11 cellular contexts compared by ENCODE assay signal in genomic region chr10:121595321-121595805, GRCh38. TPM values are rescaled to one million over a fixed set of nuclear protein-coding genes. Genes with fewer than 3 reads are reported as not detected.
DNase-seq lines count a peak whose midpoint lies in the region; ATAC-seq, FAIRE-seq and TF ChIP-seq lines count a peak whose summit lies in the region.
"Had no signal": no experiment of that assay in that cellular context is flagged by ENCODE, and none has a peak within 500 bp of the region (broad histone marks: within the 10 kb centered on the region; RNA-seq: fewer than 3 reads in every experiment).

No MANE protein-coding gene starts in this region.

- no peaks in the 10 kb centered on the region for H3K9me2 ChIP-seq in GM23248 (ENCODE audit: insufficient read depth)

- H2AFZ ChIP-seq in GM23248, result no peak overlapping the region
- peak overlapping the region; percentile 69 for H2AFZ ChIP-seq in keratinocyte (ENCODE audit: control insufficient read depth, low read length)
- H2AFZ ChIP-seq in parathyroid adenoma, result no peak overlapping the region

- H3K79me2 ChIP-seq in GM23248 (ENCODE audit: insufficient read depth) (no peaks in the 10 kb centered on the region), keratinocyte (ENCODE audit: control insufficient read depth, insufficient read depth, low read length) (peaks cover 66% of the 10 kb centered on the region), parathyroid adenoma (no peaks in the 10 kb centered on the region)

- peaks cover 14% of the 10 kb centered on the region for H3K4me1 Mint-ChIP-seq in chondrocyte (ENCODE audit: low read depth)

- in situ Hi-C loops in GM23248 (cut with MboI) (no loop called here), GM13976 (cut with MboI; ENCODE audit: low sequenced_read_pairs, unreplicated experiment) (no loop called here)

- H3K36me3 ChIP-seq in GM23248 (ENCODE audit: low read depth), result no peaks in the 10 kb centered on the region
- H3K36me3 ChIP-seq in keratinocyte (ENCODE audit: control insufficient read depth in 2 of 2, extremely low read depth in 1 of 2, insufficient read depth in 2 of 2, low read length in 2 of 2), result no peaks in the 10 kb centered on the region
- no peaks in the 10 kb centered on the region for H3K36me3 ChIP-seq in parathyroid adenoma (ENCODE audit: control insufficient read depth, insufficient read depth, low read length)
- H3K36me3 ChIP-seq in WERI-Rb-1, result peaks cover 9% of the 10 kb centered on the region; the same call in 1 of the 2 replicates

- no peaks in the 10 kb centered on the region for H3K9me3 Mint-ChIP-seq in chondrocyte (ENCODE audit: low read depth)
- H3K9me3 Mint-ChIP-seq: activated naive CD4-positive, alpha-beta T cell treated with anti-CD3 and anti-CD28 coated beads for 36 hours had no signal

- H3K9me3 ChIP-seq in GM23248 (ENCODE audit: low read depth), result no peaks in the 10 kb centered on the region
- no peaks in the 10 kb centered on the region for H3K9me3 ChIP-seq in keratinocyte (ENCODE audit: control insufficient read depth, low read depth, low read length)
- no peaks in the 10 kb centered on the region for H3K9me3 ChIP-seq in parathyroid adenoma (ENCODE audit: control insufficient read depth, low read length)
- no peaks in the 10 kb centered on the region for H3K9me3 ChIP-seq in WERI-Rb-1 (ENCODE audit: severe bottlenecking)

- dilution Hi-C loops in keratinocyte (cut with MboI; ENCODE audit: extremely low pct_ligation_motif_present, low sequenced_read_pairs), result no loop called here

- no peak overlapping the region for H3K4me2 ChIP-seq in GM23248 (ENCODE audit: unreplicated experiment)
- peak overlapping the region; percentile 98 for H3K4me2 ChIP-seq in keratinocyte (ENCODE audit: control insufficient read depth, extremely low read depth, insufficient read depth, low read depth, low read length)
- H3K4me2 ChIP-seq in parathyroid adenoma (ENCODE audit: low read length), result peak overlapping the region; percentile 76

- DNase-seq in GM23248 (peak; percentile 26), chondrocyte (ENCODE audit: low spot score) (peak; percentile 33), keratinocyte (ENCODE audit: low read depth, low spot score) (no peak), GM13976 (ENCODE audit: low spot score) (no peak), MV-4-11 (lab: John Stamatoyannopoulos, UW) (no peak), WERI-Rb-1 (no peak)
- DNase-seq: activated naive CD4-positive, alpha-beta T cell treated with anti-CD3 and anti-CD28 coated beads for 36 hours; dermis blood vessel endothelial cell had no signal

- peaks cover 3% of the 10 kb centered on the region; the same call in 1 of the 2 replicates for H3K4me1 ChIP-seq in GM23248 (ENCODE audit: insufficient read depth)
- H3K4me1 ChIP-seq in keratinocyte (ENCODE audit: control insufficient read depth, extremely low read depth, insufficient read depth, low read length), result peaks cover 61% of the 10 kb centered on the region
- H3K4me1 ChIP-seq in parathyroid adenoma, result peaks cover 3% of the 10 kb centered on the region

- H3K27me3 ChIP-seq in GM23248 (replicated peaks; ENCODE audit: insufficient read depth) (peaks cover 45% of the 10 kb centered on the region), keratinocyte (ENCODE audit: control insufficient read depth, extremely low read depth, insufficient read depth, low read length) (no peaks in the 10 kb centered on the region), parathyroid adenoma (ENCODE audit: control insufficient read depth, insufficient read depth, low read length) (no peaks in the 10 kb centered on the region), WERI-Rb-1 (ENCODE audit: insufficient read depth, low read depth, severe bottlenecking) (no peaks in the 10 kb centered on the region)

- H3K4me3 Mint-ChIP-seq in chondrocyte (ENCODE audit: unreplicated experiment), result no peak overlapping the region
- H3K4me3 Mint-ChIP-seq: activated naive CD4-positive, alpha-beta T cell treated with anti-CD3 and anti-CD28 coated beads for 36 hours had no signal

- H3K27ac ChIP-seq in GM23248 (no peak overlapping the region), keratinocyte (ENCODE audit: control insufficient read depth, insufficient read depth, low read length) (peak overlapping the region; percentile 92), parathyroid adenoma (no peak overlapping the region), WERI-Rb-1 (no peak overlapping the region)

- H3K4me3 ChIP-seq in GM23248 (no peak overlapping the region), keratinocyte (ENCODE audit: control insufficient read depth in 2 of 3, extremely low read depth in 1 of 3, insufficient read depth in 2 of 3, low read depth in 1 of 3, low read length in 3 of 3) (peak overlapping the region; percentile 77 to 91 (median 84)), parathyroid adenoma (ENCODE audit: low read depth, low read length) (peak overlapping the region; percentile 91), WERI-Rb-1 (ENCODE audit: low read depth, low read length) (no peak overlapping the region; the same call in 1 of the 2 replicates)

- H3F3A ChIP-seq in GM23248 (ENCODE audit: insufficient read depth), result no peaks in the 10 kb centered on the region

- H3K36me3 Mint-ChIP-seq in chondrocyte (ENCODE audit: low read depth), result no peaks in the 10 kb centered on the region

- H3K9me1 ChIP-seq in keratinocyte (ENCODE audit: control insufficient read depth, extremely low read depth, insufficient read depth, low read length), result no peaks in the 10 kb centered on the region

- peak; percentile 74 for FAIRE-seq in keratinocyte (lab: Jason Lieb, UNC)
- FAIRE-seq: HTR-8/SVneo had no signal

- H3K9ac ChIP-seq in GM23248 (no peak overlapping the region), keratinocyte (ENCODE audit: control insufficient read depth, extremely low read depth, insufficient read depth, low read length) (peak overlapping the region; percentile 88), parathyroid adenoma (no peak overlapping the region)

- no peaks in the 10 kb centered on the region for H3K27me3 Mint-ChIP-seq in chondrocyte (ENCODE audit: low read depth)

- no peak for ATAC-seq in HG03457 (IDR thresholded peaks at IDR 0.05; ENCODE audit: unreplicated experiment)

- WGBS in GM23248 (ENCODE audit: low coverage in 1 of 2, low lambda C conversion rate in 2 of 2, missing lambda C conversion rate in 2 of 2), 2 experiments, result 39 to 40% methylated on average over 11 of the region's 11 CpGs

- H3K27ac Mint-ChIP-seq in chondrocyte (ENCODE audit: unreplicated experiment), result no peak overlapping the region
- H3K27ac Mint-ChIP-seq: activated naive CD4-positive, alpha-beta T cell treated with anti-CD3 and anti-CD28 coated beads for 36 hours had no signal

- H4K20me1 ChIP-seq in GM23248 (ENCODE audit: insufficient read depth) (no peaks in the 10 kb centered on the region), keratinocyte (ENCODE audit: control insufficient read depth, extremely low read depth, insufficient read depth, low read length) (no peaks in the 10 kb centered on the region)

- TF ChIP-seq CTCF in chondrocyte (IDR thresholded peaks at IDR 0.05), result no peak
- TF ChIP-seq CTCF in keratinocyte (optimal IDR thresholded peaks at IDR 0.05 in 1 of 3, IDR thresholded peaks at IDR 0.05 in 1 of 3, conservative IDR thresholded peaks at IDR 0.05 in 1 of 3; ENCODE audit: extremely low read depth in 1 of 3, insufficient read depth in 2 of 3, low read length in 3 of 3), result no peak
- no peak for TF ChIP-seq CTCF in parathyroid adenoma (IDR thresholded peaks at IDR 0.05)
- no peak for TF ChIP-seq CTCF in GM13976 (IDR thresholded peaks at IDR 0.05; ENCODE audit: borderline replicate concordance, control extremely low read depth, extremely low read depth, insufficient read depth, missing control alignments)
- TF ChIP-seq CTCF in WERI-Rb-1 (IDR thresholded peaks at IDR 0.05; ENCODE audit: low read depth, low read length), result no peak

RNA-seq across cellular contexts. Expression of gene FGFR2, which starts 2.9 kb away (rescaled TPM):
- total RNA-seq in GM23248 (2014; rRNA removed; shearing (Covaris generic)), result not detected in 2 replicates
- 0.09 and 0.15 TPM in 2 replicates for polyA plus RNA-seq in GM23248 (2016; fragmentation: Nextera tagmentation; extraction: Ambion mirVana)
- 1.7 to 6.0 TPM (median 2.9 TPM) in 3 replicates for total RNA-seq in chondrocyte
- polyA plus RNA-seq in keratinocyte, result 12.8 to 23.9 TPM (median 20.6 TPM) in 3 replicates
- 6.3 TPM for polyA plus RNA-seq in keratinocyte (2011; ENCODE audit: low read depth)
- polyA plus RNA-seq in keratinocyte (2011; cell fraction: cytosol; rRNA removed), result 8.7 and 11.5 TPM in 2 replicates
- 32.6 and 34.4 TPM in 2 replicates for polyA plus RNA-seq in keratinocyte (2011; cell fraction: nucleus; rRNA removed)
- polyA plus RNA-seq in keratinocyte (2012; ENCODE audit: low replicate concordance), result 9.7 and 18.6 TPM in 2 replicates
- polyA minus RNA-seq in keratinocyte, result 23.8 to 54.9 TPM (median 29.1 TPM) in 3 replicates
- polyA minus RNA-seq in keratinocyte (2011; cell fraction: cytosol; rRNA and poly(A)+ RNA removed), result 15.2 TPM
- 30.7 and 43.7 TPM in 2 replicates for polyA minus RNA-seq in keratinocyte (2011; cell fraction: nucleus; rRNA and poly(A)+ RNA removed)
- total RNA-seq: activated naive CD4-positive, alpha-beta T cell treated with anti-CD3 and anti-CD28 coated beads for 36 hours had no signal

Comparison
In these comparisons a context has a peak if more than half of its experiments do, and no peak if none do; other contexts are left out.
1. DNase-seq: peak in GM23248 (single experiment) and chondrocyte (single experiment); none in keratinocyte (single experiment), GM13976 (single experiment), MV-4-11 (single experiment) and WERI-Rb-1 (single experiment).
2. H3K4me3 ChIP-seq: peak in keratinocyte (3 of 3) and parathyroid adenoma (single experiment); none in GM23248 (single experiment) and WERI-Rb-1 (single experiment).